10 cellular contexts compared by ENCODE assay signal in genomic region chr1:43705982-43706597, GRCh38. TPM values are rescaled to one million over a fixed set of nuclear protein-coding genes. Genes with fewer than 3 reads are reported as not detected.
DNase-seq lines count a peak whose midpoint lies in the region; ATAC-seq, FAIRE-seq and TF ChIP-seq lines count a peak whose summit lies in the region.
"Had no signal": no experiment of that assay in that cellular context is flagged by ENCODE, and none has a peak within 500 bp of the region (broad histone marks: within the 10 kb centered on the region; RNA-seq: fewer than 3 reads in every experiment).

No MANE protein-coding gene starts in this region.

- TF ChIP-seq CTCF in fibroblast of lung (conservative IDR thresholded peaks at IDR 0.05 in 1 of 2, IDR thresholded peaks at IDR 0.05 in 1 of 2; ENCODE audit: low read depth in 1 of 2, low read length in 2 of 2): no peak

- H4K20me1 ChIP-seq in fibroblast of lung (ENCODE audit: control insufficient read depth, extremely low read depth, insufficient read depth, low read length): no peaks in the 10 kb centered on the region

- no peak for ATAC-seq in stimulated activated naive CD8-positive, alpha-beta T cell treated with anti-CD3 and anti-CD28 coated beads, Interleukin-15, Interleukin-2, amounts not matched to agents 100 U/mL and 50 U/mL, for 24 hours
- ATAC-seq in GM18909 (IDR thresholded peaks at IDR 0.05; ENCODE audit: poor library complexity, unreplicated experiment) (no peak), GM21423 (IDR thresholded peaks at IDR 0.05; ENCODE audit: unreplicated experiment) (no peak)

- H3K27ac Mint-ChIP-seq in stimulated activated naive CD8-positive, alpha-beta T cell treated with anti-CD3 and anti-CD28 coated beads, Interleukin-15, Interleukin-2, amounts not matched to agents 100 ng/mL and 50 ng/mL, for 24 hours: peak overlapping the region; percentile 82

- no peak overlapping the region for H3K9ac ChIP-seq in fibroblast of lung (ENCODE audit: insufficient read depth, low read length)

- no peak for DNase-seq in stimulated activated naive CD8-positive, alpha-beta T cell treated with anti-CD3 and anti-CD28 coated beads, Interleukin-15, Interleukin-2, amounts not matched to agents 100 U/mL and 50 U/mL, for 24 hours
- peak; percentile 15 for DNase-seq in RCC 7860 (ENCODE audit: low spot score)
- no peak for DNase-seq in fibroblast of lung (ENCODE audit: low read depth in 2 of 2)
- no peak for DNase-seq in activated gamma-delta T cell (lab: John Stamatoyannopoulos, UW)
- DNase-seq in GDM1 (lab: John Stamatoyannopoulos, UW): no peak
- DNase-seq: NCI-H1930 had no signal

- H3K4me1 Mint-ChIP-seq in stimulated activated naive CD8-positive, alpha-beta T cell treated with anti-CD3 and anti-CD28 coated beads, Interleukin-15, Interleukin-2, amounts not matched to agents 100 ng/mL and 50 ng/mL, for 24 hours (ENCODE audit: low read depth): peaks cover 35% of the 10 kb centered on the region

- FAIRE-seq in RCC 7860 (lab: Jason Lieb, UNC): no peak

- H3K27ac ChIP-seq in fibroblast of lung (ENCODE audit: insufficient read depth, low read length): peak overlapping the region; percentile 73

- H3K4me1 ChIP-seq in fibroblast of lung (ENCODE audit: control insufficient read depth, extremely low read depth, insufficient read depth, low read length): peaks cover 10% of the 10 kb centered on the region

- H2AFZ ChIP-seq in fibroblast of lung (ENCODE audit: low read length): no peak overlapping the region

- no peaks in the 10 kb centered on the region for H3K27me3 Mint-ChIP-seq in stimulated activated naive CD8-positive, alpha-beta T cell treated with anti-CD3 and anti-CD28 coated beads, Interleukin-15, Interleukin-2, amounts not matched to agents 100 ng/mL and 50 ng/mL, for 24 hours

- H3K27me3 ChIP-seq in fibroblast of lung (ENCODE audit: control insufficient read depth, insufficient read depth, low read length): no peaks in the 10 kb centered on the region
- H3K27me3 ChIP-seq: spleen had no signal

- H3K36me3 Mint-ChIP-seq in stimulated activated naive CD8-positive, alpha-beta T cell treated with anti-CD3 and anti-CD28 coated beads, Interleukin-15, Interleukin-2, amounts not matched to agents 100 ng/mL and 50 ng/mL, for 24 hours (ENCODE audit: low read depth): peaks cover 46% of the 10 kb centered on the region

- H3K36me3 ChIP-seq in fibroblast of lung (ENCODE audit: control insufficient read depth, insufficient read depth, low read length): peaks cover 12% of the 10 kb centered on the region

- H3K4me3 ChIP-seq in fibroblast of lung (replicated peaks in 1 of 4; ENCODE audit: control extremely low read depth in 1 of 4, insufficient read depth in 1 of 4, low read depth in 3 of 4, low read length in 4 of 4): peak overlapping the region in 3 of 4 experiments; percentile 69 to 85 (median 73)

- H3K4me2 ChIP-seq in fibroblast of lung (ENCODE audit: extremely low read depth, insufficient read depth, low read length): peak overlapping the region; percentile 97

- H3K9me3 ChIP-seq in fibroblast of lung (ENCODE audit: control insufficient read depth, insufficient read depth, low read depth, low read length): no peaks in the 10 kb centered on the region
- H3K9me3 ChIP-seq: spleen had no signal

- no peaks in the 10 kb centered on the region for H3K9me3 Mint-ChIP-seq in stimulated activated naive CD8-positive, alpha-beta T cell treated with anti-CD3 and anti-CD28 coated beads, Interleukin-15, Interleukin-2, amounts not matched to agents 100 ng/mL and 50 ng/mL, for 24 hours

- peak overlapping the region; percentile 87 for H3K4me3 Mint-ChIP-seq in stimulated activated naive CD8-positive, alpha-beta T cell treated with anti-CD3 and anti-CD28 coated beads, Interleukin-15, Interleukin-2, amounts not matched to agents 100 ng/mL and 50 ng/mL, for 24 hours

- H3K79me2 ChIP-seq in fibroblast of lung (ENCODE audit: control insufficient read depth, insufficient read depth, low read length): peaks cover 23% of the 10 kb centered on the region

RNA-seq across cellular contexts. Expression of gene ST3GAL3, which starts 1.2 kb away (rescaled TPM):
- total RNA-seq in fibroblast of lung: 11.8 and 16.3 TPM in 2 replicates
- 13.1 and 13.7 TPM in 2 replicates for polyA plus RNA-seq in fibroblast of lung
- 11.7 and 13.0 TPM in 2 replicates for polyA plus RNA-seq in fibroblast of lung (2012)
- 53.2 and 73.3 TPM in 2 replicates for polyA minus RNA-seq in fibroblast of lung (ENCODE audit: low replicate concordance)

RNA-seq across cellular contexts. Expression of gene KDM4A, which starts 56.1 kb away (rescaled TPM):
- total RNA-seq in fibroblast of lung: 38.3 and 50.2 TPM in 2 replicates
- 22.3 and 22.7 TPM in 2 replicates for polyA plus RNA-seq in fibroblast of lung
- polyA plus RNA-seq in fibroblast of lung (2012): 21.2 and 21.8 TPM in 2 replicates
- polyA minus RNA-seq in fibroblast of lung (ENCODE audit: low replicate concordance): 28.5 and 45.6 TPM in 2 replicates
